Comparison of ENCODE assay signal across 8 cellular contexts in genomic region chr16:9381399-9381798, GRCh38.
"Had no signal": no experiment of that assay in that cellular context is flagged by ENCODE, and none has a peak within 500 bp of the region (broad histone marks: within the 10 kb centered on the region; RNA-seq: fewer than 3 reads in every experiment).

No MANE protein-coding gene starts in this region.

- DNase-seq: GM23248, GOT3, H7, H9, HCEC 1CT, HFFc6 had no signal

- ATAC-seq: GM23338, HCT116 had no signal

- H3K27ac ChIP-seq: GM23248 had no signal
